ENCODE assay signal across 16 cellular contexts in the genomic region with DNA sequence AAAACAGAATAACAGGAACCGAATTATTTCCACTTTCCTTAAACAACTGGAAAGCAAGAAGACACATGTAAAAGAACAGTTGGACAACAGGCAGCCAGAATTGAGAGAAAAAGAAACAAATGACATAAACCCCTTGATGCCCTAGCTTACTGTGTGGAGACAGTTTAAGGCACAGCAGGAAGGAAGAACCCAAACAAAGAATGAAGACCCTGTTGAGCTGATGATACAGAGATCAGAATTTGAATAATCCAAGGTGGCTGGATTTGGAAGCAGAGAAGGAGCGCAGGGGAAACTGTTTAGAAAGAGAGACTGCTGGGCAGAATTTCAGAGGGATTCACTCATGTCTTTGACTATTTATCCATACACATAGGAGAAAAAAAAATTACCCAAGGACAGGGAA.
"Had no signal": no experiment of that assay in that cellular context is flagged by ENCODE, and none has a peak within 500 bp of the region (broad histone marks: within the 10 kb centered on the region; RNA-seq: fewer than 3 reads in every experiment).

No MANE protein-coding gene starts in this region.

- H3K27me3 Mint-ChIP-seq: activated T-cell treated with anti-CD3 and anti-CD28 coated beads, Interleukin-2, amount 50 U/mL, for 24 hours; brain; naive thymus-derived CD4-positive, alpha-beta T cell had no signal

- H3K9me3 Mint-ChIP-seq: activated naive CD4-positive, alpha-beta T cell treated with anti-CD3 and anti-CD28 coated beads, Interleukin-2, amount 50 U/mL, for 72 hours had no signal

- H3K9me3 ChIP-seq: lower lobe of right lung, upper lobe of right lung had no signal

- H3K36me3 ChIP-seq: lower lobe of right lung had no signal

- H3K4me2 ChIP-seq: hepatocyte had no signal

- ATAC-seq: activated CD4-positive, CD25-positive, alpha-beta regulatory T cell treated with anti-CD3 and anti-CD28 coated beads, Interleukin-2, amount 50 U/mL, for 24 hours; activated naive CD4-positive, alpha-beta T cell treated with anti-CD3 and anti-CD28 coated beads, Interleukin-2, amount 50 U/mL, for 72 hours; left cardiac atrium; lower lobe of right lung; naive thymus-derived CD4-positive, alpha-beta T cell; upper lobe of right lung had no signal

- DNase-seq: activated effector memory CD4-positive, alpha-beta T cell treated with anti-CD3 and anti-CD28 coated beads, Interleukin-2, amount 50 U/mL, for 16 hours; activated T-cell treated with anti-CD3 and anti-CD28 coated beads, Interleukin-2, amount 50 U/mL, for 24 hours; amniotic stem cell; dermis blood vessel endothelial cell; erythroblast; left cardiac atrium; lower lobe of right lung; naive thymus-derived CD4-positive, alpha-beta T cell; nucleus accumbens; stimulated activated CD4-positive, alpha-beta T cell treated with anti-CD3 and anti-CD28 coated beads, Interleukin-2, amount 100 ng/mL, for 48 hours; stimulated activated naive CD4-positive, alpha-beta T cell treated with Interleukin-2 at 50 U/mL for 16 hours; upper lobe of right lung had no signal

- H3K27me3 ChIP-seq: hepatocyte, upper lobe of right lung had no signal

- H3K4me3 Mint-ChIP-seq: activated T-cell treated with anti-CD3 and anti-CD28 coated beads, Interleukin-2, amount 50 U/mL, for 24 hours; brain had no signal

- H3K27ac Mint-ChIP-seq: activated naive CD4-positive, alpha-beta T cell treated with anti-CD3 and anti-CD28 coated beads, Interleukin-2, amount 50 U/mL, for 72 hours; activated T-cell treated with anti-CD3 and anti-CD28 coated beads, Interleukin-2, amount 50 U/mL, for 24 hours; brain had no signal

- H3K27ac ChIP-seq: hepatocyte, lower lobe of right lung, upper lobe of right lung had no signal

- H2AFZ ChIP-seq: hepatocyte had no signal

- H3K4me3 ChIP-seq: hepatocyte, lower lobe of right lung, upper lobe of right lung had no signal

- H3K4me1 ChIP-seq: lower lobe of right lung, upper lobe of right lung had no signal
